ENCODE assay signal across 2 cellular contexts in genomic region chr10:96390460-96390864, GRCh38.
TF ChIP-seq lines count a peak whose summit lies in the region.

No MANE protein-coding gene starts in this region.

TF ChIP-seq in liver, 16 proteins besides CTCF, POLR2A, EP300 and RAD21:
- TF ChIP-seq HNF4G (IDR thresholded peaks at IDR 0.05), result no peak
- TF ChIP-seq YY1 (IDR thresholded peaks at IDR 0.05), result no peak
- TF ChIP-seq MAX (IDR thresholded peaks at IDR 0.05), result no peak
- TF ChIP-seq HNF4A (conservative IDR thresholded peaks at IDR 0.05), result peak; percentile 65 to 69
- peak; percentile 54 to 59 for TF ChIP-seq RXRA (IDR thresholded peaks at IDR 0.05)
- no peak for TF ChIP-seq ATF3 (IDR thresholded peaks at IDR 0.05)
- peak; percentile 54 for TF ChIP-seq SP1 (IDR thresholded peaks at IDR 0.05)

TF ChIP-seq in HepG2, 621 proteins besides CTCF, POLR2A, EP300 and RAD21:
- TF ChIP-seq IRF1 (CRISPR knock-in tag; IDR thresholded peaks at IDR 0.05; ENCODE audit: low read depth) (no peak), NR2F6 (IDR thresholded peaks at IDR 0.05) (no peak), NR2F6 (CRISPR knock-in tag; IDR thresholded peaks at IDR 0.05) (no peak)
